Comparison of ENCODE assay signal across 28 cellular contexts in genomic region chr13:110354209-110354627, GRCh38. TPM values are rescaled to one million over a fixed set of nuclear protein-coding genes. Genes with fewer than 3 reads are reported as not detected.
A peak's percentile ranks its signal among the peaks of the same experiment; 100 is the strongest.
DNase-seq lines count a peak whose midpoint lies in the region; ATAC-seq, FAIRE-seq and TF ChIP-seq lines count a peak whose summit lies in the region.
"Had no signal": no experiment of that assay in that cellular context is flagged by ENCODE, and none has a peak within 500 bp of the region (broad histone marks: within the 10 kb centered on the region; RNA-seq: fewer than 3 reads in every experiment).

No MANE protein-coding gene starts in this region.

- H2BK12ac ChIP-seq in mesenchymal stem cell (ENCODE audit: low read length in 2 of 2), result no peak overlapping the region

- TF ChIP-seq EP300 in GM12878 (IDR thresholded peaks at IDR 0.05; ENCODE audit: borderline replicate concordance in 1 of 2, control insufficient read depth in 1 of 2, low read depth in 2 of 2, low read length in 2 of 2) (no peak), stomach (IDR thresholded peaks at IDR 0.05) (no peak)

- POLR2A ChIA-PET in GM12878 (lab: Charles Lee), result interaction anchor here (0.7 to 1.0 kb wide), 2 partner anchors 9 to 18 kb away, joined by 3 read pairs; no protein-coding TSS in a partner anchor

- RAD21 ChIA-PET in GM12878 (lab: Charles Lee; ENCODE audit: unreplicated experiment), result interaction anchor here (1.0 to 2.8 kb wide), 3 partner anchors 16 to 57 kb away, joined by 3 to 11 read pairs (median 3); no protein-coding TSS in a partner anchor

- 62% methylated on average over 5 of the region's 5 CpGs for WGBS in GM12878 (ENCODE audit: insufficient coverage, insufficient replicate concordance, low lambda C conversion rate, missing lambda C conversion rate)
- 95% methylated on average over 3 of the region's 5 CpGs for WGBS in mesenchymal stem cell
- 54 to 69% (median 63%) methylated on average over 5 of the region's 5 CpGs for WGBS in stomach, 5 donors

- H3K36me3 ChIP-seq in GM12878 (ENCODE audit: control insufficient read depth in 2 of 2, insufficient read depth in 2 of 2, low read length in 1 of 2) (no peaks in the 10 kb centered on the region), mesenchymal stem cell (ENCODE audit: control insufficient read depth in 1 of 2, insufficient read depth in 2 of 2, low read depth in 1 of 2, low read length in 2 of 2) (peaks cover 14 to 36% of the 10 kb centered on the region in 2 experiments), stomach (peaks cover 0 to 17% (median 3%) of the 10 kb centered on the region in 4 donors)
- H3K36me3 ChIP-seq: vagina had no signal

- H3K9me3 ChIP-seq in GM12878 (replicated peaks; ENCODE audit: control insufficient read depth, insufficient read depth, low read length), result no peaks in the 10 kb centered on the region
- H3K9me3 ChIP-seq in mesenchymal stem cell (ENCODE audit: control insufficient read depth, low read length), result no peaks in the 10 kb centered on the region
- no peaks in the 10 kb centered on the region for H3K9me3 ChIP-seq in stomach
- H3K9me3 ChIP-seq: left ventricle myocardium inferior, psoas muscle, vagina had no signal

- TF ChIP-seq POLR2A in GM12878 (IDR thresholded peaks at IDR 0.05; ENCODE audit: low read depth, low read length) (no peak), stomach (IDR thresholded peaks at IDR 0.05) (no peak)

- no peak overlapping the region for H3K23ac ChIP-seq in mesenchymal stem cell (ENCODE audit: low read length in 2 of 2)

- intact Hi-C loops in GM12878 (cut with micrococcal nuclease; ENCODE audit: unreplicated experiment), result loop anchor here (1.0 kb wide), 1 partner anchor 58 kb away; no protein-coding TSS in a partner anchor
- intact Hi-C loops in stomach (cut with DNase I; ENCODE audit: low total_unique reads), result no loop called here

- no peak for FAIRE-seq in GM12878 (lab: Jason Lieb, UNC)

- no peak overlapping the region for H2BK15ac ChIP-seq in mesenchymal stem cell (ENCODE audit: low read depth, poor library complexity, severe bottlenecking)

- H2AK5ac ChIP-seq in mesenchymal stem cell (ENCODE audit: low read length, severe bottlenecking), result no peak overlapping the region

- no peak overlapping the region for H3K18ac ChIP-seq in mesenchymal stem cell (ENCODE audit: low read depth in 1 of 2, low read length in 2 of 2)

- no peak overlapping the region for H4K91ac ChIP-seq in mesenchymal stem cell (ENCODE audit: low read length)

- ATAC-seq in HG02798 (IDR thresholded peaks at IDR 0.05; ENCODE audit: poor library complexity, unreplicated experiment) (peak; percentile 19), GM12878 (peak; percentile 54), GM21526 (IDR thresholded peaks at IDR 0.05; ENCODE audit: low FRiP score, unreplicated experiment) (no peak), HG02678 (IDR thresholded peaks at IDR 0.05; ENCODE audit: unreplicated experiment) (no peak)
- ATAC-seq: psoas muscle, T-cell had no signal

- H3K4me2 ChIP-seq in GM12878 (ENCODE audit: control insufficient read depth, insufficient read depth) (no peak overlapping the region), mesenchymal stem cell (ENCODE audit: low read length, poor library complexity, severe bottlenecking) (no peak overlapping the region)
- H3K4me2 ChIP-seq: PC-9 had no signal

- in situ Hi-C loops in GM12878 (cut with MboI), result no loop called here

- H3K79me2 ChIP-seq in GM12878 (ENCODE audit: control insufficient read depth, insufficient read depth, low read length), result no peaks in the 10 kb centered on the region

- no TSS peak for BruUV-seq in GM12878 (replicated peaks; lab: Mats Ljungman, UMichigan)

- CTCF ChIA-PET in GM12878 (lab: Yijun Ruan, JAX), result interaction anchor here (1.2 to 1.8 kb wide), 5 partner anchors 10 to 90 kb away, joined by 3 to 11 read pairs (median 3); no protein-coding TSS in a partner anchor

- TF ChIP-seq RAD21 in GM12878 (IDR thresholded peaks at IDR 0.05; ENCODE audit: insufficient read depth, low read depth, low read length), result no peak

- H3K79me1 ChIP-seq in mesenchymal stem cell (replicated peaks; ENCODE audit: low read length, poor library complexity, severe bottlenecking), result peaks cover 16% of the 10 kb centered on the region

- H3K4me3 ChIP-seq in GM12878 (no peak overlapping the region), mesenchymal stem cell (ENCODE audit: insufficient read depth in 1 of 2, low read depth in 1 of 2, low read length in 2 of 2) (no peak overlapping the region), stomach (no peak overlapping the region)
- H3K4me3 ChIP-seq: left ventricle myocardium inferior, PC-9, psoas muscle, skin epidermis, vagina had no signal

- no peaks in the 10 kb centered on the region for H4K20me1 ChIP-seq in GM12878 (ENCODE audit: control insufficient read depth, insufficient read depth)

- H3K27ac ChIP-seq in GM12878 (ENCODE audit: control insufficient read depth, insufficient read depth) (no peak overlapping the region), mesenchymal stem cell (ENCODE audit: low read length, poor library complexity, severe bottlenecking) (no peak overlapping the region), stomach (peak overlapping the region in 4 of 5 donors; percentile 27 to 92 (median 52))
- H3K27ac ChIP-seq: left ventricle myocardium inferior, PC-9, psoas muscle, skin epidermis had no signal

- no peak overlapping the region for H4K8ac ChIP-seq in mesenchymal stem cell (ENCODE audit: low read length)

- no peak overlapping the region for H3K4ac ChIP-seq in mesenchymal stem cell (ENCODE audit: low read depth in 1 of 2, low read length in 2 of 2)

- SMC1A ChIA-PET in GM12878 (lab: Charles Lee; ENCODE audit: uncharacterized antibody, unreplicated experiment), result interaction anchor here (0.7 to 1.7 kb wide), 8 partner anchors 10 to 90 kb away, joined by 3 to 10 read pairs (median 4); no protein-coding TSS in a partner anchor

- H3K9ac ChIP-seq in GM12878 (ENCODE audit: control insufficient read depth, insufficient read depth, low read length) (no peak overlapping the region), mesenchymal stem cell (ENCODE audit: low read length) (no peak overlapping the region)

- H3K4me1 ChIP-seq in GM12878 (ENCODE audit: control insufficient read depth, insufficient read depth, low read length) (no peaks in the 10 kb centered on the region; the same call in 1 of the 2 replicates), mesenchymal stem cell (ENCODE audit: control insufficient read depth, insufficient read depth, low read depth, low read length) (peaks cover 20% of the 10 kb centered on the region), stomach (peaks cover 0 to 38% (median 13%) of the 10 kb centered on the region in 4 donors)
- H3K4me1 ChIP-seq: vagina had no signal

- no peak overlapping the region for H2BK120ac ChIP-seq in mesenchymal stem cell (ENCODE audit: low read depth, low read length)

- H2AFZ ChIP-seq in GM12878 (ENCODE audit: control insufficient read depth, low read depth, low read length) (no peak overlapping the region), mesenchymal stem cell (ENCODE audit: low read depth, low read length) (no peak overlapping the region)
- H2AFZ ChIP-seq: PC-9 had no signal

- no peak for TF ChIP-seq CTCF in GM12878 (IDR thresholded peaks at IDR 0.05 in 2 of 3, conservative IDR thresholded peaks at IDR 0.05 in 1 of 3; ENCODE audit: control insufficient read depth in 2 of 3, extremely low read depth in 1 of 3, insufficient read depth in 1 of 3, low read depth in 3 of 3, low read length in 3 of 3)
- TF ChIP-seq CTCF in stomach (IDR thresholded peaks at IDR 0.05), result no peak

- H3K27me3 ChIP-seq in GM12878 (replicated peaks in 1 of 2; ENCODE audit: control insufficient read depth in 2 of 2, insufficient read depth in 2 of 2, low read length in 1 of 2), result peaks cover 0 to 1% of the 10 kb centered on the region in 2 experiments; a peak in 1 of 4 replicates
- H3K27me3 ChIP-seq in mesenchymal stem cell (ENCODE audit: control insufficient read depth in 1 of 2, insufficient read depth in 1 of 2, low read length in 2 of 2), result no peaks in the 10 kb centered on the region
- H3K27me3 ChIP-seq in stomach, result no peaks in the 10 kb centered on the region
- H3K27me3 ChIP-seq: vagina had no signal

- no peak overlapping the region for H2BK5ac ChIP-seq in mesenchymal stem cell (ENCODE audit: low read depth, low read length, poor library complexity, severe bottlenecking)

- no peak for DNase-seq in GM12878 (ENCODE audit: low read depth, low spot score)
- peak; percentile 48 for DNase-seq in mesenchymal stem cell
- no peak for DNase-seq in stomach
- no peak for DNase-seq in SHP77 (lab: John Stamatoyannopoulos, UW)
- no peak for DNase-seq in NCI-H1694 treated with DMSO at 0.1 percent for 48 hours (lab: John Stamatoyannopoulos, UW)
- DNase-seq: ACHN; activated CD4-positive, alpha-beta memory T cell treated with anti-CD3 and anti-CD28 coated beads, Interleukin-2, amount 10 ng/mL, durations not matched to agents 7 days and 5 days; activated CD4-positive, CD25-positive, alpha-beta regulatory T cell treated with anti-CD3 and anti-CD28 coated beads, Interleukin-2, amount 50 U/mL, for 72 hours; cerebellar nuclear complex; DND-41; effector CD8-positive, alpha-beta T cell; foreskin melanocyte; Kasumi-1; left ventricle myocardium inferior; NCI-H1092; NCI-H1930; NCI-H2227 treated with DMSO at 0.1 percent for 48 hours; NCI-H82; psoas muscle; SIG-M5; stimulated activated CD4-positive, alpha-beta T cell treated with anti-CD3 and anti-CD28 coated beads, Interleukin-1b, Interleukin-23, amount 100 ng/mL, for 48 hours; T-cell had no signal

- no peak overlapping the region for H3K14ac ChIP-seq in mesenchymal stem cell (ENCODE audit: low read length in 2 of 2)

RNA-seq across cellular contexts. Expression of gene COL4A2, which starts 47.1 kb away (rescaled TPM):
- 1.3 TPM in 2 replicates for total RNA-seq in GM12878 (2013; cell fraction: nucleolus; rRNA removed)
- total RNA-seq in GM12878 (2014; rRNA removed), result 0.11 and 0.96 TPM in 2 replicates
- 0.14 and 0.18 TPM in 2 replicates for total RNA-seq in GM12878 (2014; rRNA removed; fragmentation: Illumina TruSeq; extraction: Trizol)
- 0.80 and 1.6 TPM in 2 replicates for total RNA-seq in GM12878 (2021)
- not detected for polyA plus RNA-seq in GM12878 (2011; ENCODE audit: low read depth)
- polyA plus RNA-seq in GM12878 (2011; rRNA removed), result 0.16 and 0.20 TPM in 2 replicates
- polyA plus RNA-seq in GM12878 (2011; cell fraction: cytosol; rRNA removed), result 0.18 and 0.40 TPM in 2 replicates
- polyA plus RNA-seq in GM12878 (2011; cell fraction: nucleus; rRNA removed), result 1.1 and 1.4 TPM in 2 replicates
- 0.28 and 0.39 TPM in 2 replicates for polyA plus RNA-seq in GM12878 (2012)
- polyA plus RNA-seq in GM12878 (2014; fragmentation: Illumina TruSeq; extraction: Trizol), result 0.41 TPM in 1 of 2 replicates, not detected in the other
- polyA plus RNA-seq in GM12878 (2014; fragmentation: Nextera tagmentation; extraction: Ambion mirVana), result not detected
- 0.27 TPM in 1 of 2 replicates, not detected in the other for polyA plus RNA-seq in GM12878 (2014; rRNA removed)
- 1 to 10 TPM in 1 of 2 experiments, under 1 TPM in 1; 0.62 to 1.1 TPM for polyA plus RNA-seq in GM12878 (2016; fragmentation: Nextera tagmentation; extraction: Ambion mirVana)
- polyA minus RNA-seq in GM12878 (2011; rRNA and poly(A)+ RNA removed), result 0.31 and 0.37 TPM in 2 replicates
- not detected in 2 replicates for polyA minus RNA-seq in GM12878 (2011; cell fraction: cytosol; rRNA and poly(A)+ RNA removed)
- polyA minus RNA-seq in GM12878 (2011; cell fraction: nucleus; rRNA and poly(A)+ RNA removed), result 0.36 and 1.1 TPM in 2 replicates
- 2,099 TPM for polyA plus RNA-seq in mesenchymal stem cell (2013, experiment 1 of 2)
- polyA plus RNA-seq in mesenchymal stem cell (2013, experiment 2 of 2), result 2,053 TPM
- 100 to 1,000 TPM; 134 to 531 (median 366) TPM for total RNA-seq in stomach
- 10 to 100 TPM; 24.0 to 96.6 (median 38.4) TPM for polyA plus RNA-seq in stomach
- total RNA-seq: activated CD4-positive, alpha-beta memory T cell treated with anti-CD3 and anti-CD28 coated beads, Interleukin-2, amount 10 ng/mL, durations not matched to agents 7 days and 5 days had no signal

RNA-seq across cellular contexts. Expression of gene COL4A1, which starts 47.3 kb away (rescaled TPM):
- total RNA-seq in GM12878 (2013; cell fraction: nucleolus; rRNA removed), result not detected in 2 replicates
- total RNA-seq in GM12878 (2014; rRNA removed) (not detected in 2 replicates), GM12878 (2014; rRNA removed; fragmentation: Illumina TruSeq; extraction: Trizol) (not detected in 2 replicates), GM12878 (2021) (0.31 and 0.48 TPM in 2 replicates), stomach (100 to 1,000 TPM; 132 to 798 (median 175) TPM)
- polyA plus RNA-seq in GM12878 (2011; ENCODE audit: low read depth), result not detected
- polyA plus RNA-seq in GM12878 (2011; rRNA removed) (0.11 TPM in 1 of 2 replicates, not detected in the other), GM12878 (2014; fragmentation: Illumina TruSeq; extraction: Trizol) (not detected in 2 replicates), GM12878 (2014; fragmentation: Nextera tagmentation; extraction: Ambion mirVana) (not detected), GM12878 (2014; rRNA removed) (not detected in 2 replicates), GM12878 (2016; fragmentation: Nextera tagmentation; extraction: Ambion mirVana) (under 1 TPM; 0.07 to 0.15 TPM), stomach (10 to 100 TPM; 18.8 to 59.0 (median 30.6) TPM)
- polyA plus RNA-seq in GM12878 (2011; cell fraction: cytosol; rRNA removed), result 0.07 and 0.13 TPM in 2 replicates
- 0.16 and 0.56 TPM in 2 replicates for polyA plus RNA-seq in GM12878 (2011; cell fraction: nucleus; rRNA removed)
- 0.08 TPM in 1 of 2 replicates, not detected in the other for polyA plus RNA-seq in GM12878 (2012)
- polyA minus RNA-seq in GM12878 (2011; rRNA and poly(A)+ RNA removed), result 0.22 TPM in 1 of 2 replicates, not detected in the other
- not detected in 2 replicates for polyA minus RNA-seq in GM12878 (2011; cell fraction: cytosol; rRNA and poly(A)+ RNA removed)
- 0.38 TPM in 1 of 2 replicates, not detected in the other for polyA minus RNA-seq in GM12878 (2011; cell fraction: nucleus; rRNA and poly(A)+ RNA removed)
- 2,271 TPM for polyA plus RNA-seq in mesenchymal stem cell (2013, experiment 1 of 2)
- 2,270 TPM for polyA plus RNA-seq in mesenchymal stem cell (2013, experiment 2 of 2)
- total RNA-seq: activated CD4-positive, alpha-beta memory T cell treated with anti-CD3 and anti-CD28 coated beads, Interleukin-2, amount 10 ng/mL, durations not matched to agents 7 days and 5 days had no signal

Comparison
In these comparisons a context has a peak if more than half of its experiments do, and no peak if none do; other contexts are left out.
1. ATAC-seq: peak in HG02798 (single experiment) and GM12878 (single experiment); none in GM21526 (single experiment) and HG02678 (single experiment).
2. H3K27ac ChIP-seq: peak in stomach (4 of 5); none in GM12878 (single experiment) and mesenchymal stem cell (single experiment).
3. RNA of gene COL4A2, which starts 47.1 kb away (total RNA-seq): 134 to 531 TPM in stomach; 0.11 to 1.6 TPM in GM12878; every median in the first group is over 10 times any median in the second.
4. RNA of gene COL4A1, which starts 47.3 kb away (total RNA-seq): 132 to 798 TPM in stomach; 0.31 to 0.48 TPM in GM12878; every median in the first group is over 10 times any median in the second.